10 cellular contexts compared by ENCODE assay signal in the genomic region with DNA sequence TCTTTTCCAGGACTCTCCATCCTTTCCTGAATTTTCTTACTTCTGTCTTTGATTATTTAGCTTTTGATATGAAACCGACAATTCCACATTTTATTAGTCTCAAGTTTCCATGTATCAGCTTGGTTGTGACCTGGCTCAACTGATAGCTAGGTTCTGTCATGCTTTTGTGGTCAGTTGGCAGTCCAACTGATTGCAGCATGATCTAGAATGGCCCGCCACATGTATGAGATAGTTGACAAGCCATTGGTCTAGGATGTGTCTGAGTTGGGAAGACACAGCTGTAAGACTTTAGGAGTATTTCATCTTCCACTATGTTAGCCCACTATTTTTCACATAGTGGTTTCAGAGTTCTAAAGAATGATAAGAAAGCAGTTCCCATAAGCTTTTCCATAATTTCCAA.
"Had no signal": no experiment of that assay in that cellular context is flagged by ENCODE, and none has a peak within 500 bp of the region (broad histone marks: within the 10 kb centered on the region; RNA-seq: fewer than 3 reads in every experiment).

No MANE protein-coding gene starts in this region.

- H3K4me3 ChIP-seq: GM23248, GM23338, HAP-1 had no signal

- DNase-seq: GM23248, GOT3, H7, HCEC 1CT, HFFc6 had no signal

- H3K27ac ChIP-seq: GM23248 had no signal

- H3K4me3 Mint-ChIP-seq: GM23338, HFFc6 had no signal

- H3K9ac ChIP-seq: GM23248 had no signal

- FAIRE-seq: H1, H54 had no signal

- H3K27ac Mint-ChIP-seq: GM23338, HFFc6 had no signal

- H3K36me3 ChIP-seq: HAP-1 had no signal

- ATAC-seq: GM23338, HCT116 had no signal

- H3K9me3 ChIP-seq: HAP-1 had no signal

- H3K4me1 Mint-ChIP-seq: GM23338 had no signal

- H3K4me1 ChIP-seq: HAP-1 had no signal

- H3K4me2 ChIP-seq: GM23338 had no signal

- H2AFZ ChIP-seq: GM23248, GM23338 had no signal
